Comparison of ENCODE assay signal across 12 cellular contexts in the genomic region with DNA sequence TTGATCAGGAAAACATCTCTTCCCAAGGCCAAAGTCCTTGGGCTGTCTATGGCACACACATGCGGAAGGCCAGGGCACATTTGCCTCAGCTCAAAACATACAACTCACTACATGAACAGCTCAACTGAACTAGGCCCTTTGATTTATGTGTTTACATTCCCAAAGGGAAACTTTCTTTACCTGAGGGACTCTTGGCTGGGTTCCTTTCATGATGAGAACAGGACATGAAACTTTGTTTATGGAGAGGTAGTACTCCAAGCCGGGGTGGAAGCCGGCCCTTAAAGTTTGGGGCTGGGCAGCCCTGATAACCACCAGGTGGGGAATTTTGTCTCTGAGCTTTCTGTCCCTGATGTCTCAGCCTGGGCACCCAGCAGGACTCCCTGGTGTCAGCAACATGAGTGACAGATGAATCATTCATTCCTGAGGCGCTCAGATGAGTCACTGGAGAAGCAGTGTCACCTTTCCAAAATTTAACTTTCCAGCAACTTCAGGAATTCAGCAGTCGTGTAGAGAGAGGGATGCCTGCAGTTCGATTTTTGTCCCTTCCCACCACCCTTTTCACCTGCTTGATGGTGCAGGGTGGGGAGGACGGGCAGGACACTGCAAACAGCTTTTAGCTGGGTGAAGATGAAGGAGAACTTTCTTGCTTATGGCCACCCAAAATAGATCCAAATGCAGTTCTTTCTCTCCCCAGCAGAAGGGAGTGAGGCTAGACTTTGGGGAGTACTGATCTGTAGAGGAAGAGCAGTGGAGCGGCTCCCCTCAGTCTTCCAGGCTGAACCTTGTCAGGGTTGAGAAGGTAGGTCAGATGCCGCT.
DNase-seq lines count a peak whose midpoint lies in the region; ATAC-seq and TF ChIP-seq lines count a peak whose summit lies in the region.
"Had no signal": no experiment of that assay in that cellular context is flagged by ENCODE, and none has a peak within 500 bp of the region (broad histone marks: within the 10 kb centered on the region; RNA-seq: fewer than 3 reads in every experiment).

No MANE protein-coding gene starts in this region.

- WGBS in mesendoderm (ENCODE audit: extremely low coverage, insufficient coverage, low lambda C conversion rate), result no CpG with 5 or more reads among the region's 9 CpGs

- in situ Hi-C loops in T47D (cut with HindIII; ENCODE audit: low pct_unique_long_range_greater_than_20kb, low sequenced_read_pairs), result no loop called here

- H3K23ac ChIP-seq in mesendoderm (ENCODE audit: low read length), result no peak overlapping the region

- H3K36me3 ChIP-seq in mesendoderm (ENCODE audit: control insufficient read depth, insufficient read depth, low read length), result no peaks in the 10 kb centered on the region
- H3K36me3 ChIP-seq in uterus, result no peaks in the 10 kb centered on the region

- H3K27ac ChIP-seq in mesendoderm (ENCODE audit: low read depth, low read length), result no peak overlapping the region
- H3K27ac ChIP-seq in uterus, result no peak overlapping the region
- H3K27ac ChIP-seq: parathyroid adenoma had no signal

- H3K4me3 ChIP-seq in mesendoderm (ENCODE audit: low read length), result no peak overlapping the region
- H3K4me3 ChIP-seq in uterus, result no peak overlapping the region

- no peak overlapping the region for H2AK5ac ChIP-seq in mesendoderm (ENCODE audit: low read length)

- H3K9me3 Mint-ChIP-seq in stimulated activated memory B cell treated with anti-CD40 and anti-IgM and Interleukin-4, amounts not matched to agents 10 μg/mL and 1 μg/mL and 100 μg/mL, for 72 hours, result no peaks in the 10 kb centered on the region

- H2BK5ac ChIP-seq in mesendoderm (ENCODE audit: low read length), result no peak overlapping the region

- no peak overlapping the region for H3K27ac Mint-ChIP-seq in stimulated activated memory B cell treated with anti-CD40 and anti-IgM and Interleukin-4, amounts not matched to agents 10 μg/mL and 1 μg/mL and 100 μg/mL, for 72 hours
- H3K27ac Mint-ChIP-seq: activated CD8-positive, alpha-beta T cell treated with anti-CD3 and anti-CD28 coated beads, Interleukin-2, amount 10 ng/mL, durations not matched to agents 7 days and 5 days; CD14-positive monocyte had no signal

- no peaks in the 10 kb centered on the region for H3K79me2 ChIP-seq in mesendoderm (ENCODE audit: control insufficient read depth, insufficient read depth, low read length)
- H3K79me2 ChIP-seq: parathyroid adenoma had no signal

- no peak overlapping the region for H2BK120ac ChIP-seq in mesendoderm (ENCODE audit: low read depth, low read length)

- H3K18ac ChIP-seq in mesendoderm (ENCODE audit: low read length), result no peak overlapping the region

- no peak for ATAC-seq in GM19328 (IDR thresholded peaks at IDR 0.05; ENCODE audit: unreplicated experiment)
- no peak for ATAC-seq in stimulated activated memory B cell treated with anti-CD40 and anti-IgM and Interleukin-4, amounts not matched to agents 10 μg/mL and 1 μg/mL and 100 μg/mL, for 72 hours
- ATAC-seq: activated CD8-positive, alpha-beta T cell treated with anti-CD3 and anti-CD28 coated beads, Interleukin-2, amount 10 ng/mL, durations not matched to agents 7 days and 5 days had no signal

- H3K56ac ChIP-seq in mesendoderm (ENCODE audit: low read length), result no peak overlapping the region

- DNase-seq in AG08396 (ENCODE audit: low spot score) (peak; percentile 72), HPDE6-E6E7 (ENCODE audit: extremely low spot score) (peak; percentile 37), T47D (ENCODE audit: low read depth in 1 of 2, low spot score in 1 of 2) (peak; percentile 43 to 52), mesendoderm (peak; percentile 85), NCI-H446 treated with DMSO at 0.1 percent for 48 hours (lab: John Stamatoyannopoulos, UW) (no peak), uterus (no peak)
- DNase-seq: activated CD8-positive, alpha-beta T cell treated with anti-CD3 and anti-CD28 coated beads, Interleukin-2, amount 10 ng/mL, durations not matched to agents 7 days and 5 days; NCI-H2081 treated with DMSO at 0.1 percent for 48 hours had no signal

- no peak overlapping the region for H3K9ac ChIP-seq in mesendoderm (ENCODE audit: low read length)
- H3K9ac ChIP-seq: parathyroid adenoma had no signal

- H3K79me1 ChIP-seq in mesendoderm (ENCODE audit: low read length), result no peaks in the 10 kb centered on the region

- H3K4ac ChIP-seq in mesendoderm (ENCODE audit: low read depth, low read length), result no peak overlapping the region

- no peaks in the 10 kb centered on the region for H3K27me3 ChIP-seq in mesendoderm (ENCODE audit: insufficient read depth, low read length, poor library complexity)
- H3K27me3 ChIP-seq in uterus, result no peaks in the 10 kb centered on the region

- no peak overlapping the region for H3K4me3 Mint-ChIP-seq in stimulated activated memory B cell treated with anti-CD40 and anti-IgM and Interleukin-4, amounts not matched to agents 10 μg/mL and 1 μg/mL and 100 μg/mL, for 72 hours
- H3K4me3 Mint-ChIP-seq: activated CD8-positive, alpha-beta T cell treated with anti-CD3 and anti-CD28 coated beads, Interleukin-2, amount 10 ng/mL, durations not matched to agents 7 days and 5 days; CD14-positive monocyte had no signal

- no peaks in the 10 kb centered on the region for H3K36me3 Mint-ChIP-seq in stimulated activated memory B cell treated with anti-CD40 and anti-IgM and Interleukin-4, amounts not matched to agents 10 μg/mL and 1 μg/mL and 100 μg/mL, for 72 hours
- H3K36me3 Mint-ChIP-seq: CD14-positive monocyte had no signal

- no peaks in the 10 kb centered on the region for H3K4me1 ChIP-seq in mesendoderm (ENCODE audit: control insufficient read depth, low read depth, low read length)
- H3K4me1 ChIP-seq in uterus, result no peaks in the 10 kb centered on the region
- H3K4me1 ChIP-seq: parathyroid adenoma had no signal

- no peak overlapping the region for H3K4me2 ChIP-seq in mesendoderm (ENCODE audit: low read length)

- no peak for TF ChIP-seq POLR2A in uterus (IDR thresholded peaks at IDR 0.05)

- H4K8ac ChIP-seq in mesendoderm (ENCODE audit: low read depth, low read length), result no peak overlapping the region

- no peaks in the 10 kb centered on the region for H3K4me1 Mint-ChIP-seq in stimulated activated memory B cell treated with anti-CD40 and anti-IgM and Interleukin-4, amounts not matched to agents 10 μg/mL and 1 μg/mL and 100 μg/mL, for 72 hours
- H3K4me1 Mint-ChIP-seq: CD14-positive monocyte had no signal

- H3K9me3 ChIP-seq in uterus, result no peaks in the 10 kb centered on the region

- no peak overlapping the region for H4K5ac ChIP-seq in mesendoderm (ENCODE audit: low read length)

- no peak for TF ChIP-seq CTCF in uterus (IDR thresholded peaks at IDR 0.05)

- H2BK15ac ChIP-seq in mesendoderm (replicated peaks; ENCODE audit: low read depth), result no peak overlapping the region

- peaks cover 15% of the 10 kb centered on the region for H3K27me3 Mint-ChIP-seq in stimulated activated memory B cell treated with anti-CD40 and anti-IgM and Interleukin-4, amounts not matched to agents 10 μg/mL and 1 μg/mL and 100 μg/mL, for 72 hours

- intact Hi-C loops in uterus (cut with DNase I; ENCODE audit: low total_unique reads), result no loop called here

Comparison
In these comparisons a context has a peak if more than half of its experiments do, and no peak if none do; other contexts are left out.
1. DNase-seq: peak in AG08396 (single experiment), HPDE6-E6E7 (single experiment), T47D (2 of 2) and mesendoderm (single experiment); none in NCI-H446 treated with DMSO at 0.1 percent for 48 hours (single experiment) and uterus (0 of 2).